Comparison of ENCODE assay signal across 8 cellular contexts in the genomic region with DNA sequence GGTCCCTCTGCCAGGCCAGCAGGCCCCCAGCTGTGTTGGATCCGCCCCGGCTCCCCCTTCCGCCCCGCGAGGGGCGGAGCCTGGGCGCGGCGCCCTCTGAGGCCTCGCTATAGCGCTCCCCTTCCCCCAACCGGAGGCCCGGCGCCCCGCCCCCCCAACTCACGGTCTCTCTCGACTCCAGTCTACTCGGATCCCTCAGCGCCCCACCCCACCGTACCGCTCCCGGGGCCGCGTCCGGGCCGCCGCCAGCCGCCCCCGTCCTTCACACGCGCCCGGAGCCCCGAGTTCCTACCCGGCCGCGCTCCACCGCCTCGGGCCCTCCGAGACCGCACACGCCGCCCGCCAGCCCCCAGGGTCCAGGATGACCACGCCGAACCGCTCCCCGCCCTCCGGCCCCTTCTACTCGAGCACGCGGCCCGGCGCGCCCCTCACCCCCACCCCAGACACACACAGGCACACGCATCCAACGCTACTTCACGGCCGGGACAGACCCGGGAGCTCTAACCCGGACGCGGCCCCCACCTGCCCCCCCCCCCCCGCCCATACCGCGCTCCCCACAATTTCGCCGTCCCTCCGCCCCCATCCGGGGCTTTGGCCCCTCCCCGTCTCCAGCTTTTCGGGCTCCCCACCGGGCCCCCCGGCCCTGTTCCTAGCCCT. TPM values are rescaled to one million over a fixed set of nuclear protein-coding genes. Genes with fewer than 3 reads are reported as not detected.
DNase-seq lines count a peak whose midpoint lies in the region; ATAC-seq and TF ChIP-seq lines count a peak whose summit lies in the region.

No MANE protein-coding gene starts in this region.

- H3K27ac ChIP-seq in GM23338 (ENCODE audit: low read depth) = peak overlapping the region; percentile 88
- peak overlapping the region; percentile 80 for H3K27ac ChIP-seq in substantia nigra (ENCODE audit: low read depth, low read length, poor library complexity, severe bottlenecking)

- peaks cover 38% of the 10 kb centered on the region for H3K4me1 Mint-ChIP-seq in GM23338

- H3K4me2 ChIP-seq in GM23338 = peak overlapping the region; percentile 82

- H3K27ac Mint-ChIP-seq in GM23338 = peak overlapping the region; percentile 98

- H3F3A ChIP-seq in GM23338 (replicated peaks; ENCODE audit: low read depth) = peaks cover 40% of the 10 kb centered on the region

- no peaks in the 10 kb centered on the region for H3K9me3 ChIP-seq in neuron (ENCODE audit: low read length)

- no peaks in the 10 kb centered on the region for H3K9me2 ChIP-seq in GM23338 (ENCODE audit: insufficient read depth)

- no peak overlapping the region for H2AFZ ChIP-seq in GM23338
- no peak overlapping the region for H2AFZ ChIP-seq in neuron (ENCODE audit: low read depth, low read length)

- peaks cover 3% of the 10 kb centered on the region for H3K9me3 Mint-ChIP-seq in GM23338

- H3K27me3 ChIP-seq in GM23338 (ENCODE audit: insufficient read depth) (no peaks in the 10 kb centered on the region), neuron (ENCODE audit: insufficient read depth, low read length) (no peaks in the 10 kb centered on the region)

- TF ChIP-seq CTCF in GM23338 (conservative IDR thresholded peaks at IDR 0.05; ENCODE audit: low read depth in 2 of 2) = no peak
- TF ChIP-seq CTCF in foreskin fibroblast (IDR thresholded peaks at IDR 0.05; ENCODE audit: low read depth, low read length) = no peak

- peak overlapping the region; percentile 87 for H3K4me3 Mint-ChIP-seq in GM23338

- H4K20me1 ChIP-seq in GM23338 (replicated peaks; ENCODE audit: insufficient read depth) = peaks cover 17% of the 10 kb centered on the region

- H3K4me1 ChIP-seq in GM23338 (ENCODE audit: insufficient read depth) = peaks cover 20% of the 10 kb centered on the region
- peaks cover 44% of the 10 kb centered on the region for H3K4me1 ChIP-seq in neuron (ENCODE audit: insufficient read depth, low read length)

- H3K79me2 ChIP-seq in GM23338 (replicated peaks; ENCODE audit: insufficient read depth) = peaks cover 56% of the 10 kb centered on the region

- peak; percentile 21 for ATAC-seq in GM23338

- H3K27me3 Mint-ChIP-seq in GM23338 (ENCODE audit: insufficient read depth, low read depth, poor library complexity) = peaks cover 30% of the 10 kb centered on the region

- peaks cover 49% of the 10 kb centered on the region for H3K36me3 Mint-ChIP-seq in GM23338 (ENCODE audit: low read depth)

- peak; percentile 69 for DNase-seq in AG08395 (ENCODE audit: low spot score)
- peak; percentile 91 for DNase-seq in GM23338 (ENCODE audit: low spot score)
- DNase-seq in RKO (ENCODE audit: low spot score) = peak; percentile 66
- peak; percentile 94 for DNase-seq in activated effector memory CD4-positive, alpha-beta T cell treated with anti-CD3 and anti-CD28 coated beads, Interleukin-2, amount 50 U/mL, for 16 hours
- peak; percentile 72 to 92 for DNase-seq in foreskin fibroblast
- DNase-seq in substantia nigra (lab: John Stamatoyannopoulos, UW) = peak in 40 of 49 donors; percentile 11 to 82 (median 52)
- no peak for DNase-seq in NCI-H1048 (lab: John Stamatoyannopoulos, UW)

- peaks cover 17% of the 10 kb centered on the region for H3K36me3 ChIP-seq in GM23338 (ENCODE audit: insufficient read depth)
- H3K36me3 ChIP-seq in neuron (ENCODE audit: insufficient read depth, low read length) = peaks cover 40% of the 10 kb centered on the region

- H3K4me3 ChIP-seq in GM23338 = peak overlapping the region; percentile 99
- peak overlapping the region; percentile 89 to 98 for H3K4me3 ChIP-seq in foreskin fibroblast (ENCODE audit: low read depth in 1 of 2, low read length in 2 of 2)
- H3K4me3 ChIP-seq in neuron (ENCODE audit: low read length) = peak overlapping the region; percentile 95

TF ChIP-seq in GM23338, 12 proteins besides CTCF, POLR2A, EP300 and RAD21:
- peak; percentile 64 for TF ChIP-seq POLR2AphosphoS5 (IDR thresholded peaks at IDR 0.05; ENCODE audit: low read depth)
- TF ChIP-seq JUNB (IDR thresholded peaks at IDR 0.05; ENCODE audit: unreplicated experiment) = no peak
- no peak; the same call in 1 of the 2 replicates for TF ChIP-seq CREB1 (CRISPR knock-in tag; IDR thresholded peaks at IDR 0.05; ENCODE audit: low read depth)
TF ChIP-seq in GM23338: peak in this region for 1.

RNA-seq across cellular contexts. Expression of gene PHF23, which starts 1.4 kb away (rescaled TPM):
- 33.2 and 51.0 TPM in 2 replicates for total RNA-seq in GM23338 (2014; rRNA removed; shearing (Covaris generic))
- polyA plus RNA-seq in GM23338 (2016; fragmentation: Nextera tagmentation; extraction: Ambion mirVana) = 35.4 and 36.6 TPM in 2 replicates

RNA-seq across cellular contexts. Expression of gene DVL2, which starts 3.6 kb away (rescaled TPM):
- 53.9 and 80.6 TPM in 2 replicates for total RNA-seq in GM23338 (2014; rRNA removed; shearing (Covaris generic))
- polyA plus RNA-seq in GM23338 (2016; fragmentation: Nextera tagmentation; extraction: Ambion mirVana) = 17.6 and 19.7 TPM in 2 replicates

RNA-seq across cellular contexts. Expression of gene GABARAP, which starts 4.4 kb away (rescaled TPM):
- 88.8 and 128 TPM in 2 replicates for total RNA-seq in GM23338 (2014; rRNA removed; shearing (Covaris generic))
- 497 and 520 TPM in 2 replicates for polyA plus RNA-seq in GM23338 (2016; fragmentation: Nextera tagmentation; extraction: Ambion mirVana)

RNA-seq across cellular contexts. Expression of gene CTDNEP1, which starts 13.6 kb away (rescaled TPM):
- 93.4 and 109 TPM in 2 replicates for total RNA-seq in GM23338 (2014; rRNA removed; shearing (Covaris generic))
- polyA plus RNA-seq in GM23338 (2016; fragmentation: Nextera tagmentation; extraction: Ambion mirVana) = 48.1 and 55.2 TPM in 2 replicates

RNA-seq across cellular contexts. Expression of gene ELP5, which starts 14.1 kb away (rescaled TPM):
- 23.2 and 41.4 TPM in 2 replicates for total RNA-seq in GM23338 (2014; rRNA removed; shearing (Covaris generic))
- polyA plus RNA-seq in GM23338 (2016; fragmentation: Nextera tagmentation; extraction: Ambion mirVana) = 38.3 and 40.9 TPM in 2 replicates
